9 cellular contexts compared by ENCODE assay signal in the genomic region with DNA sequence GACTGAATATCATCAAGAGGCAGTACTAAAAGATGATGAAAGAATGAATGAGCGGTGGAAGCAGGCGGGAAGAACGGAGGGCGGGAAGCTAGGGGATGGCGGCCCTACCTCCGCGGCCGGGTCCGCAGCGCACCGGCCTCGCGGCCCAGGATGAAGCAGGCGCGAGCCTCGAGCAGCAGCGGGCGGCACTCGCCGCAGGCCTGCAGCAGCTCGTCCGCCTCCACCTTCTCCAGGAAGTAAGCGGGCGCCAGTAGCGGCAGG. TPM values are rescaled to one million over a fixed set of nuclear protein-coding genes. Genes with fewer than 3 reads are reported as not detected.
A peak's percentile ranks its signal among the peaks of the same experiment; 100 is the strongest.
DNase-seq lines count a peak whose midpoint lies in the region; ATAC-seq and TF ChIP-seq lines count a peak whose summit lies in the region.
"Had no signal": no experiment of that assay in that cellular context is flagged by ENCODE, and none has a peak within 500 bp of the region (broad histone marks: within the 10 kb centered on the region; RNA-seq: fewer than 3 reads in every experiment).

No MANE protein-coding gene starts in this region.

- DNase-seq in CD4-positive, alpha-beta T cell: no peak
- no peak for DNase-seq in SJSA1 (ENCODE audit: low read depth in 1 of 2, low spot score in 2 of 2)
- DNase-seq in endodermal cell: no peak
- no peak for DNase-seq in progenitor cell of endocrine pancreas (ENCODE audit: low spot score, unreplicated experiment)
- no peak for DNase-seq in NCI-H1048 (lab: John Stamatoyannopoulos, UW)
- no peak for DNase-seq in NCI-H774 (lab: John Stamatoyannopoulos, UW)
- DNase-seq in NCI-H146 (lab: John Stamatoyannopoulos, UW): no peak

- peaks cover 55% of the 10 kb centered on the region for H3K27me3 Mint-ChIP-seq in CD4-positive, alpha-beta T cell
- H3K27me3 Mint-ChIP-seq in endodermal cell (ENCODE audit: insufficient read depth) (peaks cover 60% of the 10 kb centered on the region), progenitor cell of endocrine pancreas (peaks cover 66% of the 10 kb centered on the region)

- peaks cover 30% of the 10 kb centered on the region for H3K4me1 Mint-ChIP-seq in CD4-positive, alpha-beta T cell (ENCODE audit: low read depth)
- H3K4me1 Mint-ChIP-seq in endodermal cell (peaks cover 16% of the 10 kb centered on the region), progenitor cell of endocrine pancreas (ENCODE audit: low read depth) (peaks cover 5% of the 10 kb centered on the region)

- H3K36me3 ChIP-seq in SJSA1 (no peaks in the 10 kb centered on the region), endodermal cell (ENCODE audit: control insufficient read depth, insufficient read depth, low read length) (no peaks in the 10 kb centered on the region)
- H3K36me3 ChIP-seq: upper lobe of right lung had no signal

- H3K4me3 ChIP-seq in SJSA1: peak overlapping the region; percentile 35; the same call in 1 of the 2 replicates
- H3K4me3 ChIP-seq in endodermal cell (ENCODE audit: low read length): no peak overlapping the region

- TF ChIP-seq CTCF in CD4-positive, alpha-beta T cell (IDR thresholded peaks at IDR 0.05): no peak
- no peak for TF ChIP-seq CTCF in endodermal cell (conservative IDR thresholded peaks at IDR 0.05)
- no peak for TF ChIP-seq CTCF in progenitor cell of endocrine pancreas (IDR thresholded peaks at IDR 0.05; ENCODE audit: unreplicated experiment)

- H3K4me3 Mint-ChIP-seq in CD4-positive, alpha-beta T cell: peak overlapping the region; percentile 52
- H3K4me3 Mint-ChIP-seq in endodermal cell (peak overlapping the region; percentile 34), progenitor cell of endocrine pancreas (ENCODE audit: low read depth) (peak overlapping the region; percentile 65)

- CTCF ChIA-PET in CD4-positive, alpha-beta T cell (lab: Charles Lee): no interaction called here

- no peak overlapping the region for H3K27ac Mint-ChIP-seq in CD4-positive, alpha-beta T cell
- H3K27ac Mint-ChIP-seq in endodermal cell: no peak overlapping the region
- H3K27ac Mint-ChIP-seq in progenitor cell of endocrine pancreas: no peak overlapping the region

- intact Hi-C loops in CD4-positive, alpha-beta T cell (cut with DNase I, micrococcal nuclease): no loop called here

- 45 to 54% methylated on average over 8 to 25 of the region's 25 CpGs for WGBS in endodermal cell (ENCODE audit: insufficient coverage in 1 of 2, insufficient read length in 1 of 2), 2 experiments

- H3K9me3 Mint-ChIP-seq in CD4-positive, alpha-beta T cell: no peaks in the 10 kb centered on the region
- H3K9me3 Mint-ChIP-seq in endodermal cell (peaks cover 14% of the 10 kb centered on the region), progenitor cell of endocrine pancreas (ENCODE audit: low read depth) (peaks cover 9% of the 10 kb centered on the region)

- H3K27me3 ChIP-seq in CD4-positive, alpha-beta T cell (ENCODE audit: control insufficient read depth, insufficient read depth, low read length): peaks cover 38% of the 10 kb centered on the region
- H3K27me3 ChIP-seq in SJSA1 (replicated peaks): peaks cover 4% of the 10 kb centered on the region
- peaks cover 54% of the 10 kb centered on the region for H3K27me3 ChIP-seq in endodermal cell (ENCODE audit: control insufficient read depth, insufficient read depth, low read length, poor library complexity, severe bottlenecking)

- no peaks in the 10 kb centered on the region for H3K36me3 Mint-ChIP-seq in CD4-positive, alpha-beta T cell (ENCODE audit: low read depth)
- H3K36me3 Mint-ChIP-seq in endodermal cell (ENCODE audit: low read depth) (no peaks in the 10 kb centered on the region), progenitor cell of endocrine pancreas (ENCODE audit: insufficient read depth) (peaks cover 6% of the 10 kb centered on the region)

- ATAC-seq in CD4-positive, alpha-beta T cell (ENCODE audit: poor library complexity): no peak
- no peak for ATAC-seq in HG03354 (IDR thresholded peaks at IDR 0.05; ENCODE audit: poor library complexity, severe bottlenecking, unreplicated experiment)

- POLR2A ChIA-PET in CD4-positive, alpha-beta T cell (lab: Charles Lee): interaction anchor here (0.8 to 2.1 kb wide), 8 partner anchors 29 to 188 kb away, joined by 3 to 14 read pairs (median 4); a partner anchor contains a TSS

- H3K9ac ChIP-seq in endodermal cell (ENCODE audit: extremely low read depth, low read length, poor library complexity, severe bottlenecking): no peak overlapping the region

- H3K27ac ChIP-seq in CD4-positive, alpha-beta T cell (ENCODE audit: low read depth, low read length): no peak overlapping the region
- no peak overlapping the region for H3K27ac ChIP-seq in SJSA1
- no peak overlapping the region for H3K27ac ChIP-seq in endodermal cell (ENCODE audit: low read depth, low read length)
- H3K27ac ChIP-seq: upper lobe of right lung had no signal

- H3K9me3 ChIP-seq in CD4-positive, alpha-beta T cell (ENCODE audit: control insufficient read depth, low read length): no peaks in the 10 kb centered on the region
- H3K9me3 ChIP-seq in SJSA1 (replicated peaks) (peaks cover 5% of the 10 kb centered on the region), endodermal cell (ENCODE audit: control insufficient read depth, low read length) (peaks cover 11% of the 10 kb centered on the region)
- H3K9me3 ChIP-seq: upper lobe of right lung had no signal

- H3K4me1 ChIP-seq in SJSA1 (replicated peaks) (peaks cover 13% of the 10 kb centered on the region), endodermal cell (ENCODE audit: control insufficient read depth, insufficient read depth, low read length) (peaks cover 16% of the 10 kb centered on the region)

RNA-seq across cellular contexts. Expression of a gene that starts 3.4 kb away (rescaled TPM):
- under 1 TPM; 0.33 to 0.81 TPM for total RNA-seq in CD4-positive, alpha-beta T cell
- total RNA-seq in SJSA1 (2014; rRNA removed; shearing (Covaris generic)): 0.41 and 0.58 TPM in 2 replicates
- total RNA-seq in endodermal cell: under 1 TPM in 1 of 2 donors, not detected in 1; 0.48 TPM
- 17.5 TPM for polyA plus RNA-seq in endodermal cell (2013, experiment 1 of 2)
- 13.2 TPM for polyA plus RNA-seq in endodermal cell (2013, experiment 2 of 2)
- 0.55 and 1.2 TPM in 2 replicates for total RNA-seq in progenitor cell of endocrine pancreas

RNA-seq across cellular contexts. Expression of a gene that starts 30.3 kb away (rescaled TPM):
- total RNA-seq in CD4-positive, alpha-beta T cell: 1,000 to 10,000 TPM; 4,753 to 4,828 TPM
- 697 and 750 TPM in 2 replicates for total RNA-seq in SJSA1 (2014; rRNA removed; shearing (Covaris generic))
- total RNA-seq in endodermal cell (1,000 to 10,000 TPM; 2,923 to 3,877 TPM), progenitor cell of endocrine pancreas (2,637 and 2,682 TPM in 2 replicates)
- 3,185 TPM for polyA plus RNA-seq in endodermal cell (2013, experiment 1 of 2)
- 3,073 TPM for polyA plus RNA-seq in endodermal cell (2013, experiment 2 of 2)
